In genomic region chr3:82364827-82365226, GRCh38 we compare ENCODE assay signal across 21 cellular contexts.
DNase-seq lines count a peak whose midpoint lies in the region; ATAC-seq, FAIRE-seq and TF ChIP-seq lines count a peak whose summit lies in the region.
"Had no signal": no experiment of that assay in that cellular context is flagged by ENCODE, and none has a peak within 500 bp of the region (broad histone marks: within the 10 kb centered on the region; RNA-seq: fewer than 3 reads in every experiment).

No MANE protein-coding gene starts in this region.

- H3K4me1 ChIP-seq in A549: no peaks in the 10 kb centered on the region
- H3K4me1 ChIP-seq in K562 (replicated peaks in 1 of 2; ENCODE audit: control insufficient read depth in 2 of 2, insufficient read depth in 2 of 2, low read length in 2 of 2): no peaks in the 10 kb centered on the region
- H3K4me1 ChIP-seq: BLaER1 treated with 17β-estradiol and CSF1 and Interleukin-3, amounts not matched to agents 10 nM and 100 nM; Caco-2 had no signal

- CTCF ChIA-PET in A549 (lab: Yijun Ruan, JAX): no interaction called here
- CTCF ChIA-PET in K562 (lab: Yijun Ruan, JAX; ENCODE audit: low intra/inter-chr PET ratio): no interaction called here

- TF ChIP-seq RAD21 in A549 (conservative IDR thresholded peaks at IDR 0.05 in 1 of 2, IDR thresholded peaks at IDR 0.05 in 1 of 2) (no peak), K562 (CRISPR knock-in tag; conservative IDR thresholded peaks at IDR 0.05 in 1 of 2, IDR thresholded peaks at IDR 0.05 in 1 of 2) (no peak)

- H3K4me3 ChIP-seq in A549 (no peak overlapping the region), SU-DHL-6 (ENCODE audit: insufficient read depth, low read length, poor library complexity, severe bottlenecking) (no peak overlapping the region), K562 (no peak overlapping the region)
- H3K4me3 ChIP-seq: BLaER1 treated with 17β-estradiol and CSF1 and Interleukin-3, amounts not matched to agents 10 nM and 100 nM had no signal

- TF ChIP-seq CTCF in A549 (IDR thresholded peaks at IDR 0.05) (no peak), SU-DHL-6 (IDR thresholded peaks at IDR 0.05; ENCODE audit: insufficient read depth, low read length, poor library complexity, severe bottlenecking) (no peak), K562 (IDR thresholded peaks at IDR 0.05 in 2 of 3, conservative IDR thresholded peaks at IDR 0.05 in 1 of 3; ENCODE audit: insufficient read depth in 2 of 3, low read depth in 1 of 3, low read length in 3 of 3) (no peak)

- ATAC-seq in A549 (no peak), K562 (no peak), GM18858 (IDR thresholded peaks at IDR 0.05; ENCODE audit: unreplicated experiment) (no peak), HG03095 (IDR thresholded peaks at IDR 0.05; ENCODE audit: unreplicated experiment) (no peak)
- ATAC-seq: CD8-positive, alpha-beta T cell had no signal

- H3K79me2 ChIP-seq in SU-DHL-6 (ENCODE audit: insufficient read depth, low read length) (no peaks in the 10 kb centered on the region), K562 (ENCODE audit: control insufficient read depth, insufficient read depth, low read length) (no peaks in the 10 kb centered on the region)

- H2AFZ ChIP-seq in SU-DHL-6 (ENCODE audit: low read depth, low read length, severe bottlenecking) (peak overlapping the region; percentile 24), K562 (ENCODE audit: low read depth, low read length) (no peak overlapping the region)

- H3K36me3 ChIP-seq in SU-DHL-6 (ENCODE audit: low read length) (no peaks in the 10 kb centered on the region), K562 (ENCODE audit: control insufficient read depth, insufficient read depth, low read length) (no peaks in the 10 kb centered on the region)
- H3K36me3 ChIP-seq: BLaER1 treated with 17β-estradiol and CSF1 and Interleukin-3, amounts not matched to agents 10 nM and 100 nM had no signal

- 19% methylated on average over 4 of the region's 4 CpGs for WGBS in A549 (ENCODE audit: missing lambda C conversion rate)
- 0% methylated on average over 3 of the region's 4 CpGs for WGBS in K562 (ENCODE audit: insufficient coverage, low coverage, missing lambda C conversion rate)

- no peaks in the 10 kb centered on the region for H3K9me1 ChIP-seq in K562 (ENCODE audit: control insufficient read depth, insufficient read depth, low read length)

- DNase-seq in A549 (ENCODE audit: low read depth in 1 of 2, low spot score in 1 of 2): no peak
- no peak for DNase-seq in K562 (ENCODE audit: extremely low read depth in 1 of 4, low spot score in 3 of 4)
- DNase-seq: 8988T; AML-193; Caco-2; Calu3; CD4-positive, alpha-beta T cell; CD8-positive, alpha-beta T cell; DMS79 treated with DMSO at 0.1 percent for 48 hours; GF-D8 had no signal

- H3K27me3 ChIP-seq in SU-DHL-6 (ENCODE audit: low read length) (no peaks in the 10 kb centered on the region), K562 (ENCODE audit: control insufficient read depth in 2 of 2, insufficient read depth in 2 of 2, low read length in 2 of 2) (no peaks in the 10 kb centered on the region)
- H3K27me3 ChIP-seq: BLaER1 treated with 17β-estradiol and CSF1 and Interleukin-3, amounts not matched to agents 10 nM and 100 nM had no signal

- FAIRE-seq in A549 (lab: Jason Lieb, UNC) (no peak), K562 (lab: Jason Lieb, UNC) (no peak)
- FAIRE-seq: A204.1, D721Med, G401.6, GM12892, GM18507, GM19239 had no signal

- in situ Hi-C loops in K562 (cut with MboI): no loop called here

- no TSS peak for BruUV-seq in K562 (replicated peaks; lab: Mats Ljungman, UMichigan)

- TF ChIP-seq EP300 in A549 (IDR thresholded peaks at IDR 0.05): no peak
- no peak for TF ChIP-seq EP300 in K562 (IDR thresholded peaks at IDR 0.05; ENCODE audit: low read length)

- H3K9me3 ChIP-seq in A549: no peaks in the 10 kb centered on the region
- no peaks in the 10 kb centered on the region for H3K9me3 ChIP-seq in SU-DHL-6 (ENCODE audit: insufficient read depth, low read length)
- H3K9me3 ChIP-seq in K562 (replicated peaks; ENCODE audit: control insufficient read depth, insufficient read depth, low read depth, low read length): no peaks in the 10 kb centered on the region
- H3K9me3 ChIP-seq: BLaER1 treated with 17β-estradiol and CSF1 and Interleukin-3, amounts not matched to agents 10 nM and 100 nM; Caco-2 had no signal

- H3K9me2 ChIP-seq in SU-DHL-6 (replicated peaks; ENCODE audit: insufficient read depth, low read length): no peaks in the 10 kb centered on the region

- H3K27ac ChIP-seq in A549 (no peak overlapping the region), SU-DHL-6 (ENCODE audit: low read depth, low read length) (no peak overlapping the region), K562 (ENCODE audit: extremely low read depth, low read depth, low read length) (no peak overlapping the region)
- H3K27ac ChIP-seq: BLaER1 treated with 17β-estradiol and CSF1 and Interleukin-3, amounts not matched to agents 10 nM and 100 nM; C4-2B had no signal

- H3K9ac ChIP-seq in SU-DHL-6 (ENCODE audit: low read length): no peak overlapping the region
- H3K9ac ChIP-seq in K562 (ENCODE audit: insufficient read depth in 1 of 2, low read depth in 2 of 2, low read length in 2 of 2): no peak overlapping the region
- H3K9ac ChIP-seq: BLaER1 treated with 17β-estradiol and CSF1 and Interleukin-3, amounts not matched to agents 10 nM and 100 nM had no signal

- H3K4me2 ChIP-seq in A549 (no peak overlapping the region), SU-DHL-6 (ENCODE audit: low read depth, low read length, poor library complexity, severe bottlenecking) (no peak overlapping the region), K562 (ENCODE audit: insufficient read depth, low read length) (no peak overlapping the region)
- H3K4me2 ChIP-seq: BLaER1 treated with 17β-estradiol and CSF1 and Interleukin-3, amounts not matched to agents 10 nM and 100 nM had no signal

- POLR2A ChIA-PET in A549 (lab: Yijun Ruan, JAX) (no interaction called here), K562 (lab: Yijun Ruan, JAX) (no interaction called here)

- no peaks in the 10 kb centered on the region for H3F3A ChIP-seq in SU-DHL-6 (ENCODE audit: insufficient read depth)

- no peaks in the 10 kb centered on the region for H4K20me1 ChIP-seq in SU-DHL-6 (ENCODE audit: low read depth, low read length)
- no peaks in the 10 kb centered on the region for H4K20me1 ChIP-seq in K562 (replicated peaks; ENCODE audit: control insufficient read depth, insufficient read depth, low read length)
- H4K20me1 ChIP-seq: BLaER1 treated with 17β-estradiol and CSF1 and Interleukin-3, amounts not matched to agents 10 nM and 100 nM had no signal

- intact Hi-C loops in K562 (cut with micrococcal nuclease): no loop called here

- TF ChIP-seq POLR2A in A549 (IDR thresholded peaks at IDR 0.05; ENCODE audit: low read length): no peak
- no peak for TF ChIP-seq POLR2A in K562 (conservative IDR thresholded peaks at IDR 0.05)

TF ChIP-seq in A549, 52 proteins besides CTCF, POLR2A, EP300 and RAD21:
- TF ChIP-seq HOXB13 (CRISPR knock-in tag; IDR thresholded peaks at IDR 0.05; ENCODE audit: low read depth): no peak
- TF ChIP-seq RCOR1 (IDR thresholded peaks at IDR 0.05; ENCODE audit: low read depth, low read length): no peak
- TF ChIP-seq KDM1A (IDR thresholded peaks at IDR 0.05; ENCODE audit: low read depth): no peak
- TF ChIP-seq SREBF2 (IDR thresholded peaks at IDR 0.05): no peak
- TF ChIP-seq HOXB5 (CRISPR knock-in tag; IDR thresholded peaks at IDR 0.05): no peak
- 0 out of 2 replicates have a peak, but pooled peaks have one; percentile 11 for TF ChIP-seq USF2 (IDR thresholded peaks at IDR 0.05)
- TF ChIP-seq TP53 (CRISPR knock-in tag; IDR thresholded peaks at IDR 0.05): no peak
- TF ChIP-seq NFE2L2 (conservative IDR thresholded peaks at IDR 0.05; ENCODE audit: low read length): 0 out of 2 replicates have a peak, but pooled peaks have one; percentile 22
- no peak for TF ChIP-seq CHD2 (IDR thresholded peaks at IDR 0.05; ENCODE audit: low read length, partially characterized antibody)

TF ChIP-seq in K562, 482 proteins besides CTCF, POLR2A, EP300 and RAD21:
- TF ChIP-seq ETV6 (IDR thresholded peaks at IDR 0.05; ENCODE audit: borderline replicate concordance in 1 of 2, low read depth in 2 of 2, low read length in 1 of 2): no peak
- no peak for TF ChIP-seq ETV6 (CRISPR knock-in tag; IDR thresholded peaks at IDR 0.05; ENCODE audit: borderline replicate concordance)
- peak; percentile 65 for TF ChIP-seq TFE3 (CRISPR knock-in tag; IDR thresholded peaks at IDR 0.05)

Comparison
In these comparisons a context has a peak if more than half of its experiments do, and no peak if none do; other contexts are left out.
1. Of the 35 proteins assayed by ChIP-seq in both K562 and A549: peak only in K562: none; only in A549: USF2; in both: none; in neither: 34.